Comparison of ENCODE assay signal across 25 cellular contexts in the genomic region with DNA sequence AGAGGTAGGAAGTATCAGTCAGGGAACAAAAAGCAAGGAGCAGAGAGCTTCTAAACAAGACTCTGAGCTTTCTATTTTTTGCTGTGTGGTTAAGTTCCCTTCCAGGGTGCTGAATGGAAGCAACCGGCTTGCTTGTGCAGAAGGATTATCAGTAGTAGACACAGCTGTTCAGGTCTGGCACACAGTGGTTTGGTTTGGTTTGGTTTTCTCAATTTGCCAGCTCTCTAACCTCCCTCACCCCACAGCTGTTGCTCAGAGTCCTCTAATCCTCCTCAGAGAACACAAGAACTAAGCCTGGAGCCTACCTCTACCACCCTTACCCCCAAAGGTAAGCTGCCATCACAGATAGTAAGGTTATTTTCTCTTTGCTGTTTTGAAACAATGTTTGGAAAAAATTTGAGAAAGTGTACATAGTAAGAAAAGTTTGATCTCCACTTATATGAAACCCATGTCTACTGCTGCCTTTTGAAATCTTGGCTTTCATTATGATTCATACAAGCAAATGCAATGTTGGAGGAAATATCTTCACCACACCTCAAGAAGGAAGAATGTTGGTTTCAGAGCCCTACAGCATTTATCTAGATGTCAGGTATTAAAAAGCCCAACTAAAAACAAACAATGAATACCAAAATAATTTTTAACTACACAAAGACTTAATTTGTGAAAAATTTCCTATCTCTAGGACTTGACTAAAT.
DNase-seq lines count a peak whose midpoint lies in the region; ATAC-seq and TF ChIP-seq lines count a peak whose summit lies in the region.
"Had no signal": no experiment of that assay in that cellular context is flagged by ENCODE, and none has a peak within 500 bp of the region (broad histone marks: within the 10 kb centered on the region; RNA-seq: fewer than 3 reads in every experiment).

No MANE protein-coding gene starts in this region.

- no peaks in the 10 kb centered on the region; the same call in 1 of the 2 replicates for H3K27me3 Mint-ChIP-seq in H9 (ENCODE audit: low read depth)
- H3K27me3 Mint-ChIP-seq in activated CD4-positive, alpha-beta memory T cell treated with anti-CD3 and anti-CD28 coated beads, Interleukin-2, amount 10 ng/mL, durations not matched to agents 7 days and 5 days = no peaks in the 10 kb centered on the region
- H3K27me3 Mint-ChIP-seq: dendritic cell treated with granulocyte-macrophage colony-stimulating factor and Interleukin-4, amounts not matched to agents 40 ng/mL and 50 ng/mL, for 4 days; stimulated activated naive B cell treated with anti-CD40 and anti-IgM and Interleukin-4, amounts not matched to agents 10 μg/mL and 1 μg/mL and 100 μg/mL, for 72 hours had no signal

- H3K27me3 ChIP-seq in H9 (ENCODE audit: insufficient read depth, low read length) = no peaks in the 10 kb centered on the region
- H3K27me3 ChIP-seq in PC-9 (ENCODE audit: insufficient read depth, low read depth) = no peaks in the 10 kb centered on the region
- no peaks in the 10 kb centered on the region for H3K27me3 ChIP-seq in esophagus squamous epithelium
- H3K27me3 ChIP-seq: brain microvascular endothelial cell, neutrophil, tibial nerve had no signal

- H3K27ac ChIP-seq in H9 (ENCODE audit: insufficient read length, low read depth, low read length) (no peak overlapping the region), PC-9 (peak overlapping the region; percentile 34), esophagus squamous epithelium (peak overlapping the region; percentile 41 to 82 (median 76))
- H3K27ac ChIP-seq: brain microvascular endothelial cell, neutrophil, tibial nerve had no signal

- 0 out of 4 replicates have a peak, but pooled peaks cover 0 to 3% of the 10 kb centered on the region in 2 experiments for H3K4me1 Mint-ChIP-seq in H9
- H3K4me1 Mint-ChIP-seq in activated CD4-positive, alpha-beta memory T cell treated with anti-CD3 and anti-CD28 coated beads, Interleukin-2, amount 10 ng/mL, durations not matched to agents 7 days and 5 days = no peaks in the 10 kb centered on the region
- H3K4me1 Mint-ChIP-seq: CD4-positive, CD25-positive, alpha-beta regulatory T cell; stimulated activated naive B cell treated with anti-CD40 and anti-IgM and Interleukin-4, amounts not matched to agents 10 μg/mL and 1 μg/mL and 100 μg/mL, for 72 hours had no signal

- no peak overlapping the region for H3K23ac ChIP-seq in H9 (ENCODE audit: insufficient read length, low read depth, low read length)

- no peak overlapping the region for H2BK20ac ChIP-seq in H9 (ENCODE audit: low read depth, low read length, poor library complexity, severe bottlenecking)

- H4K20me1 ChIP-seq in H9 (ENCODE audit: control insufficient read depth, insufficient read depth, insufficient read length) (no peaks in the 10 kb centered on the region), PC-9 (ENCODE audit: insufficient read depth) (no peaks in the 10 kb centered on the region)

- no peak overlapping the region for H2BK12ac ChIP-seq in H9 (ENCODE audit: insufficient read length, low read depth, low read length)

- no peak overlapping the region for H3K4ac ChIP-seq in H9 (ENCODE audit: low read depth, low read length)

- H4K8ac ChIP-seq in H9 (replicated peaks; ENCODE audit: insufficient read length, low read depth, low read length) = no peak overlapping the region

- CTCF ChIA-PET in PC-9 (lab: Charles Lee) = interaction anchor here (0.6 kb wide), 1 partner anchor 946 kb away, joined by 4 read pairs; no protein-coding TSS in a partner anchor
- CTCF ChIA-PET in activated CD4-positive, alpha-beta memory T cell treated with anti-CD3 and anti-CD28 coated beads, Interleukin-2, amount 10 ng/mL, durations not matched to agents 7 days and 5 days (lab: Charles Lee) = no interaction called here

- H3K9ac ChIP-seq in H9 (ENCODE audit: extremely low read depth, insufficient read length, low read length) = no peak overlapping the region

- TF ChIP-seq POLR2A in esophagus squamous epithelium (IDR thresholded peaks at IDR 0.05) = no peak

- no peaks in the 10 kb centered on the region for H3F3A ChIP-seq in PC-9 (ENCODE audit: insufficient read depth, low read depth)

- intact Hi-C loops in PC-9 (cut with micrococcal nuclease; ENCODE audit: unreplicated experiment) (no loop called here), esophagus squamous epithelium (cut with DNase I) (no loop called here)

- peaks cover 16% of the 10 kb centered on the region in 2 experiments; a peak in 3 of 5 replicates for H3K9me3 Mint-ChIP-seq in H9
- H3K9me3 Mint-ChIP-seq in activated CD4-positive, alpha-beta memory T cell treated with anti-CD3 and anti-CD28 coated beads, Interleukin-2, amount 10 ng/mL, durations not matched to agents 7 days and 5 days = no peaks in the 10 kb centered on the region
- H3K9me3 Mint-ChIP-seq: dendritic cell treated with granulocyte-macrophage colony-stimulating factor and Interleukin-4, amounts not matched to agents 40 ng/mL and 50 ng/mL, for 4 days had no signal

- H3K4me3 Mint-ChIP-seq in H9 = no peak overlapping the region
- H3K4me3 Mint-ChIP-seq in activated CD4-positive, alpha-beta memory T cell treated with anti-CD3 and anti-CD28 coated beads, Interleukin-2, amount 10 ng/mL, durations not matched to agents 7 days and 5 days = no peak overlapping the region
- H3K4me3 Mint-ChIP-seq: dendritic cell treated with granulocyte-macrophage colony-stimulating factor and Interleukin-4, amounts not matched to agents 40 ng/mL and 50 ng/mL, for 4 days; stimulated activated naive B cell treated with anti-CD40 and anti-IgM and Interleukin-4, amounts not matched to agents 10 μg/mL and 1 μg/mL and 100 μg/mL, for 72 hours had no signal

- H3K4me2 ChIP-seq in H9 (ENCODE audit: insufficient read depth, insufficient read length, low read length) = no peak overlapping the region
- H3K4me2 ChIP-seq in PC-9 = no peak overlapping the region

- peak overlapping the region in 2 of 3 experiments; percentile 71 to 91; a peak in 4 of 7 replicates for H3K27ac Mint-ChIP-seq in H9
- H3K27ac Mint-ChIP-seq in activated CD4-positive, alpha-beta memory T cell treated with anti-CD3 and anti-CD28 coated beads, Interleukin-2, amount 10 ng/mL, durations not matched to agents 7 days and 5 days = no peak overlapping the region
- H3K27ac Mint-ChIP-seq: activated naive CD4-positive, alpha-beta T cell treated with anti-CD3 and anti-CD28 coated beads, Interleukin-2, amount 50 U/mL, for 72 hours; CD4-positive, CD25-positive, alpha-beta regulatory T cell; dendritic cell treated with granulocyte-macrophage colony-stimulating factor and Interleukin-4, amounts not matched to agents 40 ng/mL and 50 ng/mL, for 4 days; stimulated activated naive B cell treated with anti-CD40 and anti-IgM and Interleukin-4, amounts not matched to agents 10 μg/mL and 1 μg/mL and 100 μg/mL, for 72 hours had no signal

- H3K9me2 ChIP-seq in PC-9 (ENCODE audit: insufficient read depth) = no peaks in the 10 kb centered on the region

- no peak overlapping the region for H2BK5ac ChIP-seq in H9 (ENCODE audit: insufficient read length, low read length)

- no peaks in the 10 kb centered on the region for H3K23me2 ChIP-seq in H9 (ENCODE audit: insufficient read length, low read depth, low read length, poor library complexity, severe bottlenecking)

- H3K36me3 ChIP-seq in PC-9 (ENCODE audit: low read depth) = no peaks in the 10 kb centered on the region
- H3K36me3 ChIP-seq in esophagus squamous epithelium = no peaks in the 10 kb centered on the region
- H3K36me3 ChIP-seq: brain microvascular endothelial cell, neutrophil, tibial nerve had no signal

- TF ChIP-seq CTCF in H9 (conservative IDR thresholded peaks at IDR 0.05) (no peak), PC-9 (conservative IDR thresholded peaks at IDR 0.05) (no peak), esophagus squamous epithelium (IDR thresholded peaks at IDR 0.05) (no peak), GM20000 (IDR thresholded peaks at IDR 0.05; ENCODE audit: extremely low read depth, missing control alignments) (no peak)

- no peak overlapping the region for H3T11ph ChIP-seq in H9 (ENCODE audit: low read length)

- no peak overlapping the region for H2BK15ac ChIP-seq in H9 (ENCODE audit: low read depth, low read length)

- H3K56ac ChIP-seq in H9 (ENCODE audit: insufficient read length, low read depth, low read length) = no peak overlapping the region

- POLR2A ChIA-PET in PC-9 (lab: Charles Lee; ENCODE audit: unreplicated experiment) = no interaction called here
- POLR2A ChIA-PET in activated CD4-positive, alpha-beta memory T cell treated with anti-CD3 and anti-CD28 coated beads, Interleukin-2, amount 10 ng/mL, durations not matched to agents 7 days and 5 days (lab: Charles Lee) = no interaction called here

- no peak overlapping the region for H3K18ac ChIP-seq in H9 (ENCODE audit: insufficient read length, low read depth, low read length)

- H3K36me3 Mint-ChIP-seq in H9 (ENCODE audit: insufficient read depth in 1 of 3, low read depth in 3 of 3) = peaks cover 8 to 13% (median 12%) of the 10 kb centered on the region in 3 experiments
- no peaks in the 10 kb centered on the region for H3K36me3 Mint-ChIP-seq in activated CD4-positive, alpha-beta memory T cell treated with anti-CD3 and anti-CD28 coated beads, Interleukin-2, amount 10 ng/mL, durations not matched to agents 7 days and 5 days (ENCODE audit: low read depth)
- H3K36me3 Mint-ChIP-seq: activated naive CD4-positive, alpha-beta T cell treated with anti-CD3 and anti-CD28 coated beads, Interleukin-2, amount 50 U/mL, for 72 hours; CD4-positive, CD25-positive, alpha-beta regulatory T cell; stimulated activated naive B cell treated with anti-CD40 and anti-IgM and Interleukin-4, amounts not matched to agents 10 μg/mL and 1 μg/mL and 100 μg/mL, for 72 hours had no signal

- H4K91ac ChIP-seq in H9 (ENCODE audit: insufficient read length, low read depth, low read length) = no peak overlapping the region

- no peak overlapping the region for H2AK5ac ChIP-seq in H9 (ENCODE audit: insufficient read length, low read length)

- no peak overlapping the region for H4K5ac ChIP-seq in H9 (ENCODE audit: insufficient read length, low read depth, low read length)

- no peak overlapping the region for H2BK120ac ChIP-seq in H9 (ENCODE audit: low read depth, low read length, poor library complexity, severe bottlenecking)

- H3K14ac ChIP-seq in H9 (ENCODE audit: insufficient read depth, low read length) = no peak overlapping the region

- no peak overlapping the region for H3K4me3 ChIP-seq in PC-9
- H3K4me3 ChIP-seq in esophagus squamous epithelium = no peak overlapping the region
- H3K4me3 ChIP-seq: tibial nerve had no signal

- no peak for ATAC-seq in GM19463 (IDR thresholded peaks at IDR 0.05; ENCODE audit: unreplicated experiment)
- ATAC-seq: left lobe of liver; stimulated activated naive B cell treated with anti-CD40 and anti-IgM and Interleukin-4, amounts not matched to agents 10 μg/mL and 1 μg/mL and 100 μg/mL, for 72 hours had no signal

- BruUV-seq in PC-9 (replicated peaks; lab: Mats Ljungman, UMichigan) = no TSS peak

- WGBS in H9 (ENCODE audit: extremely low coverage, insufficient read length, low lambda C conversion rate) = no CpG with 5 or more reads among the region's 1 CpG
- WGBS in esophagus squamous epithelium, 2 donors = 19 to 44% methylated on average over 1 of the region's 1 CpG

- peak; percentile 17 for DNase-seq in D341Med (ENCODE audit: low spot score)
- no peak for DNase-seq in H9
- no peak for DNase-seq in PC-9
- no peak for DNase-seq in esophagus squamous epithelium (lab: John Stamatoyannopoulos, UW)
- no peak for DNase-seq in GM20000 (ENCODE audit: low spot score)
- no peak for DNase-seq in NCI-H446 treated with DMSO at 0.1 percent for 48 hours (lab: John Stamatoyannopoulos, UW)
- DNase-seq in activated CD4-positive, alpha-beta memory T cell treated with anti-CD3 and anti-CD28 coated beads, Interleukin-2, amount 10 ng/mL, durations not matched to agents 7 days and 5 days = no peak
- DNase-seq: activated CD4-positive, alpha-beta T cell treated with anti-CD3 and anti-CD28 coated beads, Interleukin-2, amount 50 U/mL, for 48 hours; activated T-cell treated with anti-CD3 and anti-CD28 coated beads, Interleukin-2, amount 50 U/mL, for 48 hours; brain microvascular endothelial cell; CD4-positive, CD25-positive, alpha-beta regulatory T cell; DMS79 treated with DMSO at 0.1 percent for 48 hours; erythroblast; KG1; NCI-H1105 treated with DMSO at 0.1 percent for 48 hours; retina; SHP77 treated with DMSO at 0.1 percent for 48 hours; stimulated activated CD4-positive, alpha-beta T cell treated with anti-CD3 and anti-CD28 coated beads, Interleukin-15, amount 100 ng/mL, for 24 hours; stimulated activated naive B cell treated with anti-CD40 and anti-IgM and Interleukin-4, amounts not matched to agents 10 μg/mL and 1 μg/mL and 100 μg/mL, for 72 hours had no signal

- no peaks in the 10 kb centered on the region for H3K79me1 ChIP-seq in H9 (ENCODE audit: insufficient read depth, low read depth, low read length, poor library complexity, severe bottlenecking)

- H3K9me3 ChIP-seq in H9 (ENCODE audit: control insufficient read depth, low read depth, low read length) (no peaks in the 10 kb centered on the region), PC-9 (ENCODE audit: insufficient read depth, low read depth) (0 out of 2 replicates have a peak, but pooled peaks cover under 1% of the 10 kb centered on the region), esophagus squamous epithelium (peaks cover 0 to 8% (median 0%) of the 10 kb centered on the region in 3 donors)
- H3K9me3 ChIP-seq: neutrophil had no signal

- H3K79me2 ChIP-seq in H9 (ENCODE audit: insufficient read depth, low read length) (no peaks in the 10 kb centered on the region), PC-9 (ENCODE audit: low read depth) (no peaks in the 10 kb centered on the region)

- no peak overlapping the region for H2AFZ ChIP-seq in H9 (ENCODE audit: low read length)
- no peak overlapping the region for H2AFZ ChIP-seq in PC-9

- H3K4me1 ChIP-seq in H9 (ENCODE audit: insufficient read depth, low read length) (no peaks in the 10 kb centered on the region), PC-9 (replicated peaks; ENCODE audit: insufficient read depth) (peaks cover 5% of the 10 kb centered on the region; the same call in 1 of the 2 replicates), esophagus squamous epithelium (peaks cover 0 to 18% (median 0%) of the 10 kb centered on the region in 3 donors)
- H3K4me1 ChIP-seq: tibial nerve had no signal
